Comparison of ENCODE assay signal across 13 cellular contexts in genomic region chr11:2750601-2751522, GRCh38. TPM values are rescaled to one million over a fixed set of nuclear protein-coding genes. Genes with fewer than 3 reads are reported as not detected.
DNase-seq lines count a peak whose midpoint lies in the region; TF ChIP-seq lines count a peak whose summit lies in the region.
"Had no signal": no experiment of that assay in that cellular context is flagged by ENCODE, and none has a peak within 500 bp of the region (broad histone marks: within the 10 kb centered on the region; RNA-seq: fewer than 3 reads in every experiment).

No MANE protein-coding gene starts in this region.

- no peak for TF ChIP-seq CTCF in glutamatergic neuron (IDR thresholded peaks at IDR 0.05; ENCODE audit: partially characterized antibody, unreplicated experiment)
- no peak for TF ChIP-seq CTCF in prostate gland (IDR thresholded peaks at IDR 0.05)

- DNase-seq in DMS 273 (lab: John Stamatoyannopoulos, UW; ENCODE audit: unreplicated experiment) (peak; percentile 53), DMS 273 treated with DMSO at 0.1 percent for 48 hours (lab: John Stamatoyannopoulos, UW) (no peak), NCI-H2227 (lab: John Stamatoyannopoulos, UW; ENCODE audit: unreplicated experiment) (peak; percentile 62), glutamatergic neuron (peak; percentile 34), prostate gland (ENCODE audit: low spot score) (peak; percentile 29), CD1c-positive myeloid dendritic cell (ENCODE audit: extremely low spot score) (no peak), NAMALWA (ENCODE audit: low spot score) (no peak)
- DNase-seq in activated T-cell treated with anti-CD3 and anti-CD28 coated beads, Interleukin-2, amount 50 U/mL, for 24 hours, result no peak
- DNase-seq: activated CD8-positive, alpha-beta memory T cell treated with anti-CD3 and anti-CD28 coated beads, Interleukin-2, amount 50 U/mL, for 48 hours; DMS53; MM.1S had no signal

- peaks cover 5% of the 10 kb centered on the region for H3K9me3 Mint-ChIP-seq in glutamatergic neuron (ENCODE audit: unreplicated experiment)
- H3K9me3 Mint-ChIP-seq in activated T-cell treated with anti-CD3 and anti-CD28 coated beads, Interleukin-2, amount 50 U/mL, for 24 hours, result peaks cover 3% of the 10 kb centered on the region

- no peaks in the 10 kb centered on the region for H3K36me3 ChIP-seq in prostate gland

- peak overlapping the region; percentile 46 for H3K4me3 Mint-ChIP-seq in glutamatergic neuron (ENCODE audit: unreplicated experiment)
- H3K4me3 Mint-ChIP-seq in activated T-cell treated with anti-CD3 and anti-CD28 coated beads, Interleukin-2, amount 50 U/mL, for 24 hours, result no peak overlapping the region
- H3K4me3 Mint-ChIP-seq: stimulated activated memory B cell treated with anti-CD40 and anti-IgM and Interleukin-4, amounts not matched to agents 10 μg/mL and 1 μg/mL and 100 μg/mL, for 72 hours had no signal

- H3K27ac ChIP-seq in prostate gland, result no peak overlapping the region
- H3K27ac ChIP-seq: 22Rv1 had no signal

- no peaks in the 10 kb centered on the region for H3K27me3 ChIP-seq in prostate gland (replicated peaks; ENCODE audit: insufficient read depth)

- no peaks in the 10 kb centered on the region for H3K4me1 ChIP-seq in prostate gland (replicated peaks)

- intact Hi-C loops in prostate gland (cut with DNase I), result no loop called here

- WGBS in prostate gland, result 64% methylated on average over 25 of the region's 25 CpGs

- peaks cover 5% of the 10 kb centered on the region for H3K27me3 Mint-ChIP-seq in glutamatergic neuron (ENCODE audit: unreplicated experiment)
- no peaks in the 10 kb centered on the region for H3K27me3 Mint-ChIP-seq in activated T-cell treated with anti-CD3 and anti-CD28 coated beads, Interleukin-2, amount 50 U/mL, for 24 hours
- H3K27me3 Mint-ChIP-seq: stimulated activated memory B cell treated with anti-CD40 and anti-IgM and Interleukin-4, amounts not matched to agents 10 μg/mL and 1 μg/mL and 100 μg/mL, for 72 hours had no signal

- H3K27ac Mint-ChIP-seq in glutamatergic neuron (ENCODE audit: unreplicated experiment), result peak overlapping the region; percentile 18
- no peak overlapping the region for H3K27ac Mint-ChIP-seq in activated T-cell treated with anti-CD3 and anti-CD28 coated beads, Interleukin-2, amount 50 U/mL, for 24 hours
- H3K27ac Mint-ChIP-seq: stimulated activated memory B cell treated with anti-CD40 and anti-IgM and Interleukin-4, amounts not matched to agents 10 μg/mL and 1 μg/mL and 100 μg/mL, for 72 hours had no signal

- peaks cover 6% of the 10 kb centered on the region for H3K36me3 Mint-ChIP-seq in glutamatergic neuron (ENCODE audit: unreplicated experiment)
- H3K36me3 Mint-ChIP-seq in activated T-cell treated with anti-CD3 and anti-CD28 coated beads, Interleukin-2, amount 50 U/mL, for 24 hours (ENCODE audit: low read depth), result no peaks in the 10 kb centered on the region

- no peak overlapping the region for H3K4me3 ChIP-seq in prostate gland

- peaks cover 18% of the 10 kb centered on the region for H3K4me1 Mint-ChIP-seq in glutamatergic neuron (ENCODE audit: low read depth, unreplicated experiment)
- no peaks in the 10 kb centered on the region for H3K4me1 Mint-ChIP-seq in activated T-cell treated with anti-CD3 and anti-CD28 coated beads, Interleukin-2, amount 50 U/mL, for 24 hours (ENCODE audit: low read depth)
- H3K4me1 Mint-ChIP-seq: stimulated activated memory B cell treated with anti-CD40 and anti-IgM and Interleukin-4, amounts not matched to agents 10 μg/mL and 1 μg/mL and 100 μg/mL, for 72 hours had no signal

- TF ChIP-seq POLR2A in prostate gland (IDR thresholded peaks at IDR 0.05), result no peak

- H3K9me3 ChIP-seq in prostate gland, result no peaks in the 10 kb centered on the region

RNA-seq across cellular contexts. Expression of gene KCNQ1OT1, which starts 51.1 kb away (rescaled TPM):
- 14.3 TPM for total RNA-seq in glutamatergic neuron (ENCODE audit: unreplicated experiment)
- 1 to 10 TPM; 1.0 to 2.1 TPM for total RNA-seq in prostate gland

Comparison
In these comparisons a context has a peak if more than half of its experiments do, and no peak if none do; other contexts are left out.
1. DNase-seq: peak in DMS 273 (single experiment), NCI-H2227 (single experiment), glutamatergic neuron (single experiment) and prostate gland (single experiment); none in DMS 273 treated with DMSO at 0.1 percent for 48 hours (single experiment), CD1c-positive myeloid dendritic cell (single experiment), activated T-cell treated with anti-CD3 and anti-CD28 coated beads, Interleukin-2, amount 50 U/mL, for 24 hours (single experiment) and NAMALWA (single experiment).